Comparison of ENCODE assay signal across 24 cellular contexts in genomic region chr3:55903680-55904079, GRCh38.
"Had no signal": no experiment of that assay in that cellular context is flagged by ENCODE, and none has a peak within 500 bp of the region (broad histone marks: within the 10 kb centered on the region; RNA-seq: fewer than 3 reads in every experiment).

No MANE protein-coding gene starts in this region.

- DNase-seq: effector memory CD8-positive, alpha-beta T cell; gastrocnemius medialis; hippocampal formation; kidney glomerular epithelial cell; left lung; mesenchymal stem cell; naive B cell; occipital lobe; spleen; stimulated activated CD4-positive, alpha-beta T cell treated with anti-CD3 and anti-CD28 coated beads, Interleukin-15, amount 100 ng/mL, for 24 hours; stimulated activated CD4-positive, alpha-beta T cell treated with anti-CD3 and anti-CD28 coated beads, Interleukin-1b, Interleukin-23, amount 100 ng/mL, for 48 hours; stimulated activated CD4-positive, alpha-beta T cell treated with anti-CD3 and anti-CD28 coated beads, Interleukin-4, amount 100 ng/mL, for 24 hours; stimulated activated naive CD8-positive, alpha-beta T cell treated with anti-CD3 and anti-CD28 coated beads, Interleukin-15, amount 100 ng/mL, for 72 hours; testis; upper lobe of right lung had no signal

- H3K27me3 ChIP-seq: esophagus muscularis mucosa, gastrocnemius medialis, left lung, spleen, testis, tibial nerve, upper lobe of right lung, vagina had no signal

- H3K27ac ChIP-seq: epithelial cell of prostate, esophagus muscularis mucosa, gastrocnemius medialis, left lung, parathyroid adenoma, prostate gland, spleen, testis, tibial nerve, upper lobe of right lung, vagina had no signal

- H3K9me3 ChIP-seq: esophagus muscularis mucosa, gastrocnemius medialis, left lung, prostate gland, spleen, testis, tibial nerve, upper lobe of right lung, vagina had no signal

- H3K36me3 ChIP-seq: esophagus muscularis mucosa, gastrocnemius medialis, left lung, prostate gland, spleen, tibial nerve, upper lobe of right lung, vagina had no signal

- H3K4me3 ChIP-seq: esophagus muscularis mucosa, gastrocnemius medialis, left lung, lung, prostate gland, spleen, testis, tibial nerve, upper lobe of right lung, vagina had no signal

- ATAC-seq: effector memory CD8-positive, alpha-beta T cell; gastrocnemius medialis; left lung; sciatic nerve; stimulated activated memory B cell treated with anti-CD40 and anti-IgM and Interleukin-4, amounts not matched to agents 10 μg/mL and 1 μg/mL and 100 μg/mL, for 72 hours; stimulated activated naive CD8-positive, alpha-beta T cell treated with anti-CD3 and anti-CD28 coated beads, Interleukin-15, amount 100 ng/mL, for 72 hours; upper lobe of right lung had no signal

- H3K4me1 ChIP-seq: gastrocnemius medialis, left lung, prostate gland, testis, tibial nerve, upper lobe of right lung, vagina had no signal
